ENCODE assay signal across 26 cellular contexts in the genomic region with DNA sequence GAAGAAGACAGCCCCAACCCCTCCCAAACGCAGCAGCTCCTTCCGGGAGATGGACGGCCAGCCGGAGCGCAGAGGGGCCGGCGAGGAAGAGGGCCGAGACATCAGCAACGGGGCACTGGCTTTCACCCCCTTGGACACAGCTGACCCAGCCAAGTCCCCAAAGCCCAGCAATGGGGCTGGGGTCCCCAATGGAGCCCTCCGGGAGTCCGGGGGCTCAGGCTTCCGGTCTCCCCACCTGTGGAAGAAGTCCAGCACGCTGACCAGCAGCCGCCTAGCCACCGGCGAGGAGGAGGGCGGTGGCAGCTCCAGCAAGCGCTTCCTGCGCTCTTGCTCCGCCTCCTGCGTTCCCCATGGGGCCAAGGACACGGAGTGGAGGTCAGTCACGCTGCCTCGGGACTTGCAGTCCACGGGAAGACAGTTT. TPM values are rescaled to one million over a fixed set of nuclear protein-coding genes. Genes with fewer than 3 reads are reported as not detected.
"Had no signal": no experiment of that assay in that cellular context is flagged by ENCODE, and none has a peak within 500 bp of the region (broad histone marks: within the 10 kb centered on the region; RNA-seq: fewer than 3 reads in every experiment).

No MANE protein-coding gene starts in this region.

- H3K9me3 ChIP-seq: breast epithelium, colonic mucosa, esophagus squamous epithelium, gastrocnemius medialis, neutrophil, suprapubic skin, transverse colon, uterus had no signal

- H3K27ac Mint-ChIP-seq: activated CD4-positive, alpha-beta T cell treated with anti-CD3 and anti-CD28 coated beads, Interleukin-2, amount 10 ng/mL, durations not matched to agents 7 days and 5 days; activated CD8-positive, alpha-beta T cell treated with anti-CD3 and anti-CD28 coated beads, Interleukin-2, amount 10 ng/mL, durations not matched to agents 7 days and 5 days; activated naive CD4-positive, alpha-beta T cell treated with anti-CD3 and anti-CD28 coated beads, Interleukin-2, amount 50 U/mL, for 24 hours; activated T-helper 1 cell treated with anti-CD3 and anti-CD28 coated beads, Interleukin-12 subunit alpha, Interleukin-12 subunit beta, Interleukin-2, Interleukin-4 antibody, amounts not matched to agents 30 ng/mL and 10 ng/mL and 1 ng/mL, durations not matched to agents 14 hours and 24 hours and 36 hours; naive thymus-derived CD8-positive, alpha-beta T cell; stimulated activated naive CD8-positive, alpha-beta T cell treated with anti-CD3 and anti-CD28 coated beads, Interleukin-15, Interleukin-2, amounts not matched to agents 100 ng/mL and 50 ng/mL, for 24 hours; T-helper 2 cell treated with Interferon-gamma antibody and Interleukin-4, amounts not matched to agents 5 μg/mL and 100 μg/mL, for 36 hours had no signal

- H3K4me1 ChIP-seq: breast epithelium, colonic mucosa, gastrocnemius medialis, suprapubic skin, uterus had no signal

- FAIRE-seq: astrocyte had no signal

- H3K27ac ChIP-seq: breast epithelium, colonic mucosa, gastrocnemius medialis, neutrophil, suprapubic skin, transverse colon, uterus, VCaP had no signal

- H3K27me3 ChIP-seq: breast epithelium, colonic mucosa, esophagus squamous epithelium, gastrocnemius medialis, neutrophil, suprapubic skin, transverse colon, uterus had no signal

- H3K36me3 ChIP-seq: uterus had no signal

- H3K4me3 ChIP-seq: breast epithelium, colonic mucosa, esophagus squamous epithelium, gastrocnemius medialis, suprapubic skin, transverse colon, uterus had no signal

- H3K4me3 Mint-ChIP-seq: activated CD4-positive, alpha-beta T cell treated with anti-CD3 and anti-CD28 coated beads, Interleukin-2, amount 10 ng/mL, durations not matched to agents 7 days and 5 days; activated CD8-positive, alpha-beta T cell treated with anti-CD3 and anti-CD28 coated beads, Interleukin-2, amount 10 ng/mL, durations not matched to agents 7 days and 5 days; activated naive CD4-positive, alpha-beta T cell treated with anti-CD3 and anti-CD28 coated beads, Interleukin-2, amount 50 U/mL, for 24 hours; activated T-helper 1 cell treated with anti-CD3 and anti-CD28 coated beads, Interleukin-12 subunit alpha, Interleukin-12 subunit beta, Interleukin-2, Interleukin-4 antibody, amounts not matched to agents 30 ng/mL and 10 ng/mL and 1 ng/mL, durations not matched to agents 14 hours and 24 hours and 36 hours; central memory CD8-positive, alpha-beta T cell; mesothelial cell of epicardium; naive thymus-derived CD8-positive, alpha-beta T cell; stimulated activated naive CD8-positive, alpha-beta T cell treated with anti-CD3 and anti-CD28 coated beads, Interleukin-15, Interleukin-2, amounts not matched to agents 100 ng/mL and 50 ng/mL, for 24 hours; T-helper 2 cell treated with Interferon-gamma antibody and Interleukin-4, amounts not matched to agents 5 μg/mL and 100 μg/mL, for 36 hours had no signal

- H3K4me1 Mint-ChIP-seq: activated CD4-positive, alpha-beta T cell treated with anti-CD3 and anti-CD28 coated beads, Interleukin-2, amount 10 ng/mL, durations not matched to agents 7 days and 5 days; activated naive CD4-positive, alpha-beta T cell treated with anti-CD3 and anti-CD28 coated beads, Interleukin-2, amount 50 U/mL, for 24 hours; central memory CD8-positive, alpha-beta T cell; naive thymus-derived CD8-positive, alpha-beta T cell had no signal

- ATAC-seq: activated CD8-positive, alpha-beta T cell treated with anti-CD3 and anti-CD28 coated beads, Interleukin-2, amount 10 ng/mL, durations not matched to agents 7 days and 5 days; gastrocnemius medialis; left ventricle myocardium superior; naive thymus-derived CD8-positive, alpha-beta T cell had no signal

- DNase-seq: activated CD4-positive, alpha-beta T cell treated with anti-CD3 and anti-CD28 coated beads, Interleukin-2, amount 10 ng/mL, durations not matched to agents 7 days and 5 days; activated CD4-positive, CD25-positive, alpha-beta regulatory T cell treated with anti-CD3 and anti-CD28 coated beads, Interleukin-2, amount 50 U/mL, for 72 hours; activated CD8-positive, alpha-beta T cell treated with anti-CD3 and anti-CD28 coated beads, Interleukin-2, amount 10 ng/mL, durations not matched to agents 7 days and 5 days; activated gamma-delta T cell; colonic mucosa; esophagus squamous epithelium; gastrocnemius medialis; left ventricle myocardium superior; mammary epithelial cell; naive thymus-derived CD8-positive, alpha-beta T cell; stimulated activated CD4-positive, alpha-beta T cell treated with anti-CD3 and anti-CD28 coated beads, Interleukin-12 subunit alpha, Interleukin-12 subunit beta, amount 100 ng/mL, for 4 hours; stimulated activated CD4-positive, alpha-beta T cell treated with anti-CD3 and anti-CD28 coated beads, Interleukin-4, amount 100 ng/mL, for 4 hours; transverse colon; uterus had no signal

- H3K27me3 Mint-ChIP-seq: activated CD4-positive, alpha-beta T cell treated with anti-CD3 and anti-CD28 coated beads, Interleukin-2, amount 10 ng/mL, durations not matched to agents 7 days and 5 days; activated naive CD4-positive, alpha-beta T cell treated with anti-CD3 and anti-CD28 coated beads, Interleukin-2, amount 50 U/mL, for 24 hours; central memory CD8-positive, alpha-beta T cell; naive thymus-derived CD8-positive, alpha-beta T cell; stimulated activated naive CD8-positive, alpha-beta T cell treated with anti-CD3 and anti-CD28 coated beads, Interleukin-15, Interleukin-2, amounts not matched to agents 100 ng/mL and 50 ng/mL, for 24 hours had no signal

- H3K9me3 Mint-ChIP-seq: activated CD4-positive, alpha-beta T cell treated with anti-CD3 and anti-CD28 coated beads, Interleukin-2, amount 10 ng/mL, durations not matched to agents 7 days and 5 days; activated naive CD4-positive, alpha-beta T cell treated with anti-CD3 and anti-CD28 coated beads, Interleukin-2, amount 50 U/mL, for 24 hours; activated T-helper 1 cell treated with anti-CD3 and anti-CD28 coated beads, Interleukin-12 subunit alpha, Interleukin-12 subunit beta, Interleukin-2, Interleukin-4 antibody, amounts not matched to agents 30 ng/mL and 10 ng/mL and 1 ng/mL, durations not matched to agents 14 hours and 24 hours and 36 hours; central memory CD8-positive, alpha-beta T cell; mesothelial cell of epicardium; naive thymus-derived CD8-positive, alpha-beta T cell; stimulated activated naive CD8-positive, alpha-beta T cell treated with anti-CD3 and anti-CD28 coated beads, Interleukin-15, Interleukin-2, amounts not matched to agents 100 ng/mL and 50 ng/mL, for 24 hours; T-helper 2 cell treated with Interferon-gamma antibody and Interleukin-4, amounts not matched to agents 5 μg/mL and 100 μg/mL, for 36 hours had no signal

RNA-seq across cellular contexts. Expression of a gene that starts 12.5 kb away (rescaled TPM):
- total RNA-seq: activated CD4-positive, alpha-beta T cell treated with anti-CD3 and anti-CD28 coated beads, Interleukin-2, amount 10 ng/mL, durations not matched to agents 7 days and 5 days; activated CD8-positive, alpha-beta T cell treated with anti-CD3 and anti-CD28 coated beads, Interleukin-2, amount 10 ng/mL, durations not matched to agents 7 days and 5 days; activated T-helper 1 cell treated with anti-CD3 and anti-CD28 coated beads, Interleukin-12 subunit alpha, Interleukin-12 subunit beta, Interleukin-2, Interleukin-4 antibody, amounts not matched to agents 30 ng/mL and 10 ng/mL and 1 ng/mL, durations not matched to agents 14 hours and 24 hours and 36 hours; astrocyte; breast epithelium; gastrocnemius medialis; left ventricle myocardium superior; mammary epithelial cell; mesothelial cell of epicardium; naive thymus-derived CD8-positive, alpha-beta T cell; renal cortical epithelial cell; suprapubic skin; transverse colon; uterus had no signal
- polyA plus RNA-seq: mammary epithelial cell; naive thymus-derived CD8-positive, alpha-beta T cell had no signal

RNA-seq across cellular contexts. Expression of a gene that starts 54.9 kb away (rescaled TPM):
- total RNA-seq: activated CD4-positive, alpha-beta T cell treated with anti-CD3 and anti-CD28 coated beads, Interleukin-2, amount 10 ng/mL, durations not matched to agents 7 days and 5 days; activated CD8-positive, alpha-beta T cell treated with anti-CD3 and anti-CD28 coated beads, Interleukin-2, amount 10 ng/mL, durations not matched to agents 7 days and 5 days; activated T-helper 1 cell treated with anti-CD3 and anti-CD28 coated beads, Interleukin-12 subunit alpha, Interleukin-12 subunit beta, Interleukin-2, Interleukin-4 antibody, amounts not matched to agents 30 ng/mL and 10 ng/mL and 1 ng/mL, durations not matched to agents 14 hours and 24 hours and 36 hours; esophagus squamous epithelium; gastrocnemius medialis; naive thymus-derived CD8-positive, alpha-beta T cell; suprapubic skin had no signal
- polyA plus RNA-seq: naive thymus-derived CD8-positive, alpha-beta T cell had no signal
